In the genomic region with DNA sequence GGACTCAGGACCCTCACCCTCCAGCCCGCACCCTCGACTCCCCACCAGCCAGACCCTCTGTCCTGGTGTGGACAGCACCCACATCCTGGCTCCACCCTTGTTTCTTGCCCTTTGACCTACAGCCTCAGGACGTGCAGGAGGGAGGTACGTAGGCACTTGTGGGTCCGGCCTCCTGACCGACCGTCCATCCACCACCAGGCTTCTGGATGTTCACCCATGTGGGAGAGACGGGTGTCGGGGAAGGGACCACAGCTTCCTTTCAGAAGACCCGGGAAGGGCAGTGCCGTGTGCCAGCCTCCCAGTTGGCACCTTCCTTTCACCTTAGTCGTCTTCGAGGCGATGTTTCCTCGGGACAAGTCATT, we compare ENCODE assay signal across 20 cellular contexts.
"Had no signal": no experiment of that assay in that cellular context is flagged by ENCODE, and none has a peak within 500 bp of the region (broad histone marks: within the 10 kb centered on the region; RNA-seq: fewer than 3 reads in every experiment).

No MANE protein-coding gene starts in this region.

- DNase-seq: activated CD4-positive, alpha-beta T cell treated with anti-CD3 and anti-CD28 coated beads, Interleukin-2, amount 50 U/mL, for 1 hour; activated CD4-positive, CD25-positive, alpha-beta regulatory T cell treated with anti-CD3 and anti-CD28 coated beads, Interleukin-2, amount 50 U/mL, for 72 hours; activated CD8-positive, alpha-beta T cell treated with anti-CD3 and anti-CD28 coated beads, Interleukin-2, amount 10 ng/mL, durations not matched to agents 7 days and 5 days; activated gamma-delta T cell treated with Interleukin-2 at 50 U/mL for 16 hours; activated T-cell treated with anti-CD3 and anti-CD28 coated beads, Interleukin-2, amount 50 U/mL, for 1 hour; brain microvascular endothelial cell; central memory CD4-positive, alpha-beta T cell; effector memory CD4-positive, alpha-beta T cell; hippocampal formation; stimulated activated CD4-positive, alpha-beta T cell treated with anti-CD3 and anti-CD28 coated beads, Interleukin-12 subunit alpha, Interleukin-12 subunit beta, amount 100 ng/mL, for 4 hours; stomach had no signal

- H3K4me2 ChIP-seq: neural progenitor cell had no signal

- H3K4me3 ChIP-seq: ascending aorta, lung, neural progenitor cell, stomach, suprapubic skin had no signal

- ATAC-seq: activated CD8-positive, alpha-beta T cell treated with anti-CD3 and anti-CD28 coated beads, Interleukin-2, amount 10 ng/mL, durations not matched to agents 7 days and 5 days; esophagus mucosa had no signal

- H2AFZ ChIP-seq: neural progenitor cell had no signal

- H3K27ac ChIP-seq: ascending aorta, brain microvascular endothelial cell, neural progenitor cell, stomach, suprapubic skin, tibial nerve had no signal

- H3K9ac ChIP-seq: neural progenitor cell had no signal

- H3K36me3 ChIP-seq: ascending aorta, brain microvascular endothelial cell, neural progenitor cell, tibial nerve had no signal

- H3K27ac Mint-ChIP-seq: activated CD8-positive, alpha-beta T cell treated with anti-CD3 and anti-CD28 coated beads, Interleukin-2, amount 10 ng/mL, durations not matched to agents 7 days and 5 days; activated naive CD4-positive, alpha-beta T cell treated with anti-CD3 and anti-CD28 coated beads, Interleukin-2, amount 50 U/mL, for 24 hours; progenitor cell of endocrine pancreas had no signal

- H3K9me3 ChIP-seq: ascending aorta, stomach, suprapubic skin, tibial nerve had no signal

- H3K27me3 Mint-ChIP-seq: activated naive CD4-positive, alpha-beta T cell treated with anti-CD3 and anti-CD28 coated beads, Interleukin-2, amount 50 U/mL, for 24 hours; naive B cell; progenitor cell of endocrine pancreas had no signal

- H3K27me3 ChIP-seq: ascending aorta, neural progenitor cell, stomach, suprapubic skin had no signal

- H3K36me3 Mint-ChIP-seq: activated naive CD4-positive, alpha-beta T cell treated with anti-CD3 and anti-CD28 coated beads, Interleukin-2, amount 50 U/mL, for 24 hours; neural progenitor cell had no signal

- H3K4me3 Mint-ChIP-seq: activated CD8-positive, alpha-beta T cell treated with anti-CD3 and anti-CD28 coated beads, Interleukin-2, amount 10 ng/mL, durations not matched to agents 7 days and 5 days; activated naive CD4-positive, alpha-beta T cell treated with anti-CD3 and anti-CD28 coated beads, Interleukin-2, amount 50 U/mL, for 24 hours; neural progenitor cell had no signal

- H3K4me1 ChIP-seq: ascending aorta, suprapubic skin, tibial nerve had no signal

- H3K9me3 Mint-ChIP-seq: activated naive CD4-positive, alpha-beta T cell treated with anti-CD3 and anti-CD28 coated beads, Interleukin-2, amount 50 U/mL, for 24 hours; naive B cell; neural progenitor cell had no signal
